ENCODE assay signal across 12 cellular contexts in genomic region chr4:173536808-173537429, GRCh38. TPM values are rescaled to one million over a fixed set of nuclear protein-coding genes. Genes with fewer than 3 reads are reported as not detected.
DNase-seq lines count a peak whose midpoint lies in the region; ATAC-seq, FAIRE-seq and TF ChIP-seq lines count a peak whose summit lies in the region.
"Had no signal": no experiment of that assay in that cellular context is flagged by ENCODE, and none has a peak within 500 bp of the region (broad histone marks: within the 10 kb centered on the region; RNA-seq: fewer than 3 reads in every experiment).

No MANE protein-coding gene starts in this region.

- POLR2A ChIA-PET in AG04450 (lab: Yijun Ruan, JAX) = no interaction called here
- POLR2A ChIA-PET in GM12878 (lab: Charles Lee) = no interaction called here

- H3K4me1 Mint-ChIP-seq in HFFc6 (ENCODE audit: low read depth) = no peaks in the 10 kb centered on the region

- intact Hi-C loops in GM12878 (cut with micrococcal nuclease; ENCODE audit: unreplicated experiment) = no loop called here

- H3K36me3 ChIP-seq in GM12878 (ENCODE audit: control insufficient read depth in 2 of 2, insufficient read depth in 2 of 2, low read length in 1 of 2) = no peaks in the 10 kb centered on the region
- H3K36me3 ChIP-seq: neutrophil had no signal

- H3K9ac ChIP-seq in GM12878 (ENCODE audit: control insufficient read depth, insufficient read depth, low read length) = no peak overlapping the region

- H3K4me2 ChIP-seq in GM12878 (ENCODE audit: control insufficient read depth, insufficient read depth) = no peak overlapping the region

- no peak for TF ChIP-seq RAD21 in GM12878 (IDR thresholded peaks at IDR 0.05; ENCODE audit: insufficient read depth, low read depth, low read length)

- no peaks in the 10 kb centered on the region for H4K20me1 ChIP-seq in GM12878 (ENCODE audit: control insufficient read depth, insufficient read depth)

- RAD21 ChIA-PET in GM12878 (lab: Charles Lee; ENCODE audit: unreplicated experiment) = no interaction called here

- no peaks in the 10 kb centered on the region for H3K9me3 Mint-ChIP-seq in HFFc6

- no peak for FAIRE-seq in GM12878 (lab: Jason Lieb, UNC)
- FAIRE-seq: colon had no signal

- BruUV-seq in GM12878 (replicated peaks; lab: Mats Ljungman, UMichigan) = no TSS peak

- SMC1A ChIA-PET in GM12878 (lab: Charles Lee; ENCODE audit: uncharacterized antibody, unreplicated experiment) = no interaction called here

- TF ChIP-seq CTCF in AG04450 (IDR thresholded peaks at IDR 0.05; ENCODE audit: low read depth, low read length) (peak; percentile 23; the same call in 1 of the 2 replicates), HFFc6 (IDR thresholded peaks at IDR 0.05) (peak; percentile 21; the same call in 1 of the 2 replicates), GM12878 (IDR thresholded peaks at IDR 0.05 in 2 of 3, conservative IDR thresholded peaks at IDR 0.05 in 1 of 3; ENCODE audit: control insufficient read depth in 2 of 3, extremely low read depth in 1 of 3, insufficient read depth in 1 of 3, low read depth in 3 of 3, low read length in 3 of 3) (peak in 2 of 3 experiments; percentile 21 to 28; a peak in 2 of 6 replicates)

- no peak overlapping the region for H3K27ac Mint-ChIP-seq in HFFc6

- peaks cover 18% of the 10 kb centered on the region for H3K27me3 Mint-ChIP-seq in HFFc6 (ENCODE audit: insufficient read depth)

- H3K27ac ChIP-seq in AG04450 (ENCODE audit: low read depth, low read length) (no peak overlapping the region), GM12878 (ENCODE audit: control insufficient read depth, insufficient read depth) (no peak overlapping the region)
- H3K27ac ChIP-seq: neutrophil had no signal

- ATAC-seq in GM12878 = no peak

- no peak for TF ChIP-seq POLR2A in GM12878 (IDR thresholded peaks at IDR 0.05; ENCODE audit: low read depth, low read length)

- no peaks in the 10 kb centered on the region for H3K79me2 ChIP-seq in GM12878 (ENCODE audit: control insufficient read depth, insufficient read depth, low read length)

- H3K9me3 ChIP-seq in AG04450 (ENCODE audit: control insufficient read depth, insufficient read depth, low read length) (no peaks in the 10 kb centered on the region; the same call in 1 of the 2 replicates), GM12878 (replicated peaks; ENCODE audit: control insufficient read depth, insufficient read depth, low read length) (no peaks in the 10 kb centered on the region)
- H3K9me3 ChIP-seq: neutrophil had no signal

- 38% methylated on average over 12 of the region's 12 CpGs for WGBS in GM12878 (ENCODE audit: insufficient coverage, insufficient replicate concordance, low lambda C conversion rate, missing lambda C conversion rate)

- no peak overlapping the region for H3K4me3 Mint-ChIP-seq in HFFc6

- DNase-seq in AG04450 (ENCODE audit: low read depth, low spot score) = no peak
- no peak for DNase-seq in HFFc6
- DNase-seq in GM12878 (ENCODE audit: low read depth, low spot score) = no peak
- DNase-seq in left kidney (ENCODE audit: low read depth, low spot score) = peak; percentile 87
- DNase-seq in KBM-7 = no peak
- no peak for DNase-seq in A172 (ENCODE audit: low spot score)
- no peak for DNase-seq in superior temporal gyrus (ENCODE audit: extremely low spot score)
- DNase-seq in HK-2 (ENCODE audit: unreplicated experiment) = no peak
- DNase-seq: activated T-cell treated with anti-CD3 and anti-CD28 coated beads, Interleukin-2, amount 50 U/mL, for 48 hours; NCI-H524 treated with DMSO at 0.1 percent for 48 hours had no signal

- TF ChIP-seq EP300 in GM12878 (IDR thresholded peaks at IDR 0.05; ENCODE audit: borderline replicate concordance in 1 of 2, control insufficient read depth in 1 of 2, low read depth in 2 of 2, low read length in 2 of 2) = no peak

- in situ Hi-C loops in GM12878 (cut with MboI) = no loop called here
- in situ Hi-C loops in KBM-7 (cut with MboI; ENCODE audit: low pct_unique_long_range_greater_than_20kb, low sequenced_read_pairs) = no loop called here

- H3K36me3 Mint-ChIP-seq in HFFc6 (ENCODE audit: low read depth) = no peaks in the 10 kb centered on the region

- H2AFZ ChIP-seq in GM12878 (ENCODE audit: control insufficient read depth, low read depth, low read length) = no peak overlapping the region

- CTCF ChIA-PET in AG04450 (lab: Charles Lee) (interaction anchor here (1.7 kb wide), 1 partner anchor 453 kb away, joined by 5 read pairs; no protein-coding TSS in a partner anchor), GM12878 (lab: Yijun Ruan, JAX) (no interaction called here)

- no peaks in the 10 kb centered on the region for H3K4me1 ChIP-seq in GM12878 (ENCODE audit: control insufficient read depth, insufficient read depth, low read length)

- H3K4me3 ChIP-seq in AG04450 (ENCODE audit: low read depth, low read length) (no peak overlapping the region), GM12878 (no peak overlapping the region)

- H3K27me3 ChIP-seq in AG04450 (ENCODE audit: control insufficient read depth, insufficient read depth, low read length) (peaks cover 87% of the 10 kb centered on the region), GM12878 (replicated peaks in 1 of 2; ENCODE audit: control insufficient read depth in 2 of 2, insufficient read depth in 2 of 2, low read length in 1 of 2) (peaks cover 13 to 41% of the 10 kb centered on the region in 2 experiments)

TF ChIP-seq in GM12878, 131 proteins besides CTCF, POLR2A, EP300 and RAD21 (continues in another document):
- TF ChIP-seq BCL11A (IDR thresholded peaks at IDR 0.05; ENCODE audit: low read depth, low read length) (no peak), SP1 (IDR thresholded peaks at IDR 0.05; ENCODE audit: low read depth, low read length) (no peak), KLF5 (IDR thresholded peaks at IDR 0.05; ENCODE audit: partially characterized antibody) (no peak), NR2C1 (IDR thresholded peaks at IDR 0.05) (no peak), CHD1 (IDR thresholded peaks at IDR 0.05; ENCODE audit: low read depth, low read length) (no peak), E4F1 (IDR thresholded peaks at IDR 0.05; ENCODE audit: borderline replicate concordance, partially characterized antibody) (no peak), FOXM1 (IDR thresholded peaks at IDR 0.05; ENCODE audit: low read depth, low read length) (no peak)

RNA-seq across cellular contexts. Expression of gene HAND2, which starts 6.9 kb away (rescaled TPM):
- polyA plus RNA-seq in AG04450 (2011; rRNA removed) = 2.2 and 2.4 TPM in 2 replicates
- 1.9 and 2.4 TPM in 2 replicates for polyA minus RNA-seq in AG04450 (2011; rRNA and poly(A)+ RNA removed)
- total RNA-seq in HFFc6 (2021; fragmentation: NEBNext Ultra II Directional; extraction: Animal tissue kit (Norgen Biotek cat#: 25700)) = 1 to 10 TPM in 2 of 6 experiments, under 1 TPM in 4; 0.35 to 3.7 (median 0.51) TPM
- total RNA-seq in GM12878 (2013; cell fraction: nucleolus; rRNA removed) = not detected in 2 replicates
- not detected in 2 replicates for total RNA-seq in GM12878 (2014; rRNA removed)
- total RNA-seq in GM12878 (2014; rRNA removed; fragmentation: Illumina TruSeq; extraction: Trizol) = not detected in 2 replicates
- total RNA-seq in GM12878 (2021) = not detected in 2 replicates
- not detected for polyA plus RNA-seq in GM12878 (2011; ENCODE audit: low read depth)
- polyA plus RNA-seq in GM12878 (2011; rRNA removed) = not detected in 2 replicates
- polyA plus RNA-seq in GM12878 (2011; cell fraction: cytosol; rRNA removed) = not detected in 2 replicates
- polyA plus RNA-seq in GM12878 (2011; cell fraction: nucleus; rRNA removed) = not detected in 2 replicates
- not detected in 2 replicates for polyA plus RNA-seq in GM12878 (2012)
- polyA plus RNA-seq in GM12878 (2014; fragmentation: Illumina TruSeq; extraction: Trizol) = not detected in 2 replicates
- polyA plus RNA-seq in GM12878 (2014; fragmentation: Nextera tagmentation; extraction: Ambion mirVana) = not detected
- not detected in 2 replicates for polyA plus RNA-seq in GM12878 (2014; rRNA removed)
- under 1 TPM in 1 of 2 experiments, not detected in 1; 0.09 TPM for polyA plus RNA-seq in GM12878 (2016; fragmentation: Nextera tagmentation; extraction: Ambion mirVana)
- polyA minus RNA-seq in GM12878 (2011; rRNA and poly(A)+ RNA removed) = not detected in 2 replicates
- polyA minus RNA-seq in GM12878 (2011; cell fraction: cytosol; rRNA and poly(A)+ RNA removed) = not detected in 2 replicates
- not detected in 2 replicates for polyA minus RNA-seq in GM12878 (2011; cell fraction: nucleus; rRNA and poly(A)+ RNA removed)
- 0.19 and 0.50 TPM in 2 replicates for total RNA-seq in A172 (2014; rRNA removed; shearing (Covaris generic))
